Comparison of ENCODE assay signal across 18 cellular contexts in the genomic region with DNA sequence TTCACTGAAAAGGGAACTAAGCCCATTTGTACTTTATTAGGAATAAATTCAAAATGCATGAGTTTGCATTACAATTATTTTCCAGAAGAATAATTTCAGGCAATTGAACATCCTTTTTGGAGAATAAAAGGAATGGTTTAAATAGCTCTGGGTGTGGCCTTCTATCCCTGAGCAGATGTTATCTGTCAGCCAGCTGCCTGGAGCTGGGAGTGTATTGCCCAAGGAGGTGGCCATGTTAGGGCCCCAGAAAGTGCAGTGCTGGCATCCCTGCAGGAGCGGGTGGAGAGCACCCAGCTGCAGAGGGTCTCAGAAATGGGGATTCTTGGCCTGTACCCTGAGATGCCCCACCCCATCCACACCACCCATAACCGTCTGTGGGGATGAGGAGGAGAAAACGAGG. TPM values are rescaled to one million over a fixed set of nuclear protein-coding genes. Genes with fewer than 3 reads are reported as not detected.
DNase-seq lines count a peak whose midpoint lies in the region; ATAC-seq, FAIRE-seq and TF ChIP-seq lines count a peak whose summit lies in the region.
"Had no signal": no experiment of that assay in that cellular context is flagged by ENCODE, and none has a peak within 500 bp of the region (broad histone marks: within the 10 kb centered on the region; RNA-seq: fewer than 3 reads in every experiment).

No MANE protein-coding gene starts in this region.

- H3K4me1 ChIP-seq in Loucy (ENCODE audit: insufficient read depth, low read length, poor library complexity, severe bottlenecking) (peaks cover 41% of the 10 kb centered on the region), osteoblast (ENCODE audit: insufficient read depth, low read length) (no peaks in the 10 kb centered on the region), thyroid gland (no peaks in the 10 kb centered on the region)
- H3K4me1 ChIP-seq: SJSA1 had no signal

- H3K9me3 ChIP-seq in Loucy (ENCODE audit: insufficient read depth, low read depth, low read length) = no peaks in the 10 kb centered on the region
- H3K9me3 ChIP-seq in osteoblast (ENCODE audit: low read depth, low read length) = no peaks in the 10 kb centered on the region
- no peaks in the 10 kb centered on the region for H3K9me3 ChIP-seq in thyroid gland
- H3K9me3 ChIP-seq: SJSA1 had no signal

- no peak for ATAC-seq in GM21515 (IDR thresholded peaks at IDR 0.05; ENCODE audit: unreplicated experiment)
- ATAC-seq: CD8-positive, alpha-beta T cell had no signal

- H3K27me3 ChIP-seq in Loucy (ENCODE audit: insufficient read depth, low read length, poor library complexity, severe bottlenecking) (no peaks in the 10 kb centered on the region), osteoblast (ENCODE audit: insufficient read depth, low read length) (no peaks in the 10 kb centered on the region), thyroid gland (no peaks in the 10 kb centered on the region)
- H3K27me3 ChIP-seq: SJSA1 had no signal

- H3K27ac ChIP-seq in osteoblast (ENCODE audit: low read depth, low read length) (no peak overlapping the region), thyroid gland (no peak overlapping the region)
- H3K27ac ChIP-seq: SJSA1 had no signal

- H4K20me1 ChIP-seq in Loucy (ENCODE audit: insufficient read depth, low read length, poor library complexity, severe bottlenecking) (no peaks in the 10 kb centered on the region), osteoblast (ENCODE audit: insufficient read depth, low read length) (no peaks in the 10 kb centered on the region)

- H2AFZ ChIP-seq in Loucy (ENCODE audit: low read length) (no peak overlapping the region), osteoblast (ENCODE audit: low read length) (no peak overlapping the region)

- peak; percentile 53 for FAIRE-seq in GM19239 (lab: Jason Lieb, UNC)
- FAIRE-seq: GM18507, H54 had no signal

- WGBS in thyroid gland, 2 donors = 67 to 100% methylated on average over 1 to 3 of the region's 3 CpGs

- TF ChIP-seq POLR2A in thyroid gland (IDR thresholded peaks at IDR 0.05) = no peak

- H3K4me3 ChIP-seq in Loucy (ENCODE audit: low read length, poor library complexity, severe bottlenecking) = no peak overlapping the region
- no peak overlapping the region for H3K4me3 ChIP-seq in fibroblast of pulmonary artery (replicated peaks; ENCODE audit: low read depth, low read length)
- H3K4me3 ChIP-seq in osteoblast (ENCODE audit: insufficient read depth, low read length) = no peak overlapping the region
- no peak overlapping the region for H3K4me3 ChIP-seq in thyroid gland (replicated peaks in 1 of 3)
- H3K4me3 ChIP-seq: SJSA1 had no signal

- no peaks in the 10 kb centered on the region for H3K9me2 ChIP-seq in Loucy (replicated peaks; ENCODE audit: low read depth, low read length)

- DNase-seq in GM19239 (ENCODE audit: insufficient read length, low spot score) (no peak), fibroblast of pulmonary artery (ENCODE audit: low read depth) (peak; percentile 9), osteoblast (ENCODE audit: insufficient read length, low spot score, missing footprints) (peak; percentile 34), thyroid gland (no peak), OCI-M1 (lab: John Stamatoyannopoulos, UW) (no peak)
- DNase-seq: CD8-positive, alpha-beta T cell; GDM1; Karpas-422; MM.1S; NCI-H1092 treated with DMSO at 0.1 percent for 48 hours; NCI-H2107; NCI-H526 treated with DMSO at 0.1 percent for 48 hours; RPMI8226 had no signal

- TF ChIP-seq CTCF in Loucy (conservative IDR thresholded peaks at IDR 0.05; ENCODE audit: low read length) (no peak), fibroblast of pulmonary artery (IDR thresholded peaks at IDR 0.05; ENCODE audit: low read length, missing control alignments) (no peak), osteoblast (IDR thresholded peaks at IDR 0.05; ENCODE audit: extremely low read depth, low read depth, low read length) (no peak), thyroid gland (IDR thresholded peaks at IDR 0.05) (no peak)

- H3K9ac ChIP-seq in Loucy (ENCODE audit: low read depth, low read length, poor library complexity, severe bottlenecking) = peak overlapping the region; percentile 70

- no peaks in the 10 kb centered on the region for H3K36me3 ChIP-seq in Loucy (ENCODE audit: insufficient read depth, low read length)
- H3K36me3 ChIP-seq in osteoblast (ENCODE audit: insufficient read depth, low read length) = no peaks in the 10 kb centered on the region
- H3K36me3 ChIP-seq in thyroid gland = no peaks in the 10 kb centered on the region
- H3K36me3 ChIP-seq: SJSA1 had no signal

- H3K4me2 ChIP-seq in Loucy (ENCODE audit: low read depth, low read length, poor library complexity, severe bottlenecking) (no peak overlapping the region), osteoblast (ENCODE audit: insufficient read depth, low read length) (no peak overlapping the region)

- intact Hi-C loops in thyroid gland (cut with DNase I) = no loop called here

- no peaks in the 10 kb centered on the region for H3K79me2 ChIP-seq in Loucy (ENCODE audit: insufficient read depth, low read length)
- H3K79me2 ChIP-seq in osteoblast (ENCODE audit: insufficient read depth, low read length) = no peaks in the 10 kb centered on the region

- peaks cover 11% of the 10 kb centered on the region; the same call in 1 of the 2 replicates for H3F3A ChIP-seq in Loucy (ENCODE audit: low read depth)

RNA-seq across cellular contexts. Expression of a gene that starts 21.6 kb away (rescaled TPM):
- total RNA-seq in osteoblast (under 0.01 and 0.36 TPM in 2 replicates), thyroid gland (1 to 10 TPM; 1.7 to 7.4 (median 1.9) TPM)
- total RNA-seq: CD8-positive, alpha-beta T cell; SJSA1 had no signal

Comparison
In these comparisons a context has a peak if more than half of its experiments do, and no peak if none do; other contexts are left out.
1. DNase-seq: peak in fibroblast of pulmonary artery (single experiment) and osteoblast (single experiment); none in GM19239 (single experiment), thyroid gland (0 of 2) and OCI-M1 (single experiment).